In the genomic region with DNA sequence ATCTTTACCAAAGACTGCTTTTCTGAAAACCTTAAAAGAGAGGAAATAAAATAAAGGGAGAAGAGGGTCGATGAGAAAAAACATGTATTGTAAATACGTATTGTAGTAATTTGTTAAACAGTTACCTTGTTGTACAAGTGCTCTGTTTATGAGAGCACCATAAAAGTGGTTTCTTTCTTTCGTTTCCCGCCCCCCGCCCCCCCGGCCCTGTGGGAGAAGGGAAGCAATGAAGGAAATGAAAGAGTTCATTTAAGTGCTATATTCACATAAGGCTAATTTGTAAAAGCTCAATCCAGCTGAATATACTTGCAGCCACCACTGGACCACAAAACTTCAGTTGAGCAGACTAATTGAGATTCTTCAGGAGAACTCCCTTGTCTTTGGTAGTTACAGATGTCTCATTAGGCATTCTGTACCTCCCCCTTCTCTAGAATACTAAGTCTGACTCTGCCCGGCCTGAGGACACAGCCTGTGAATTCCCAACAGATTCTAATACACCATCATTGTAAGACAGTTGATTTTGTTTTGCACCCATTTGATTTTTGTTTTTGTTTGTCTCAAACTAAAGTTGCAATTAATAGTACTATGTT, we compare ENCODE assay signal across 23 cellular contexts.
DNase-seq lines count a peak whose midpoint lies in the region; ATAC-seq and TF ChIP-seq lines count a peak whose summit lies in the region.
"Had no signal": no experiment of that assay in that cellular context is flagged by ENCODE, and none has a peak within 500 bp of the region (broad histone marks: within the 10 kb centered on the region; RNA-seq: fewer than 3 reads in every experiment).

No MANE protein-coding gene starts in this region.

- peak; percentile 59 for DNase-seq in GM23248
- DNase-seq in astrocyte of the spinal cord (ENCODE audit: low read depth, low spot score), result peak; percentile 10
- no peak for DNase-seq in mesenchymal stem cell
- no peak for DNase-seq in gastrocnemius medialis
- no peak for DNase-seq in NCI-H526 treated with DMSO at 0.1 percent for 48 hours (lab: John Stamatoyannopoulos, UW)
- DNase-seq in germinal center (ENCODE audit: low spot score), result no peak
- DNase-seq in Calu3, result no peak
- DNase-seq: activated CD4-positive, alpha-beta T cell treated with anti-CD3 and anti-CD28 coated beads, Interleukin-2, amount 10 ng/mL, durations not matched to agents 24 days and 14 days; activated CD8-positive, alpha-beta memory T cell treated with anti-CD3 and anti-CD28 coated beads, Interleukin-2, amount 10 ng/mL, durations not matched to agents 7 days and 5 days; activated naive CD8-positive, alpha-beta T cell treated with anti-CD3 and anti-CD28 coated beads, Interleukin-2, amount 10 ng/mL, durations not matched to agents 7 days and 5 days; BE2C; Caco-2; GOT3; mesendoderm; MM.1S; NCI-H1436 treated with DMSO at 0.1 percent for 48 hours; Right ventricle myocardium superior; spleen had no signal

- no peak overlapping the region for H3K18ac ChIP-seq in mesenchymal stem cell (ENCODE audit: low read depth in 1 of 2, low read length in 2 of 2)

- peaks cover 31% of the 10 kb centered on the region for H3K36me3 Mint-ChIP-seq in Calu3 (ENCODE audit: insufficient read depth, unreplicated experiment)

- no peak overlapping the region for H2AFZ ChIP-seq in GM23248
- no peak overlapping the region for H2AFZ ChIP-seq in mesenchymal stem cell (ENCODE audit: low read depth, low read length)

- CTCF ChIA-PET in Calu3 (lab: Charles Lee), result interaction anchor here (0.5 kb wide), 1 partner anchor 16 kb away, joined by 3 read pairs; no protein-coding TSS in a partner anchor

- peaks cover 69% of the 10 kb centered on the region for H3K79me2 ChIP-seq in GM23248 (ENCODE audit: insufficient read depth)

- H3K27me3 ChIP-seq in GM23248 (replicated peaks; ENCODE audit: insufficient read depth) (no peaks in the 10 kb centered on the region), mesenchymal stem cell (ENCODE audit: control insufficient read depth in 1 of 2, insufficient read depth in 1 of 2, low read length in 2 of 2) (no peaks in the 10 kb centered on the region), gastrocnemius medialis (no peaks in the 10 kb centered on the region)
- H3K27me3 ChIP-seq: BE2C, breast epithelium, spleen had no signal

- no peaks in the 10 kb centered on the region for H3K9me2 ChIP-seq in GM23248 (ENCODE audit: insufficient read depth)

- no peak overlapping the region for H3K23ac ChIP-seq in mesenchymal stem cell (ENCODE audit: low read length in 2 of 2)

- H3K79me1 ChIP-seq in mesenchymal stem cell (replicated peaks; ENCODE audit: low read length, poor library complexity, severe bottlenecking), result peaks cover 3% of the 10 kb centered on the region

- no peak overlapping the region for H3K14ac ChIP-seq in mesenchymal stem cell (ENCODE audit: low read length in 2 of 2)

- no peaks in the 10 kb centered on the region for H3K9me3 Mint-ChIP-seq in Calu3 (ENCODE audit: low read depth, unreplicated experiment)
- H3K9me3 Mint-ChIP-seq: activated CD4-positive, alpha-beta T cell treated with anti-CD3 and anti-CD28 coated beads, Interleukin-2, amount 10 ng/mL, durations not matched to agents 24 days and 14 days; activated naive CD8-positive, alpha-beta T cell treated with anti-CD3 and anti-CD28 coated beads, Interleukin-2, amount 10 ng/mL, durations not matched to agents 7 days and 5 days; activated T-helper 2 cell treated with anti-CD3 and anti-CD28 coated beads, Interferon-gamma antibody, Interleukin-2, Interleukin-4, amounts not matched to agents 10 μg/mL and 5 μg/mL and 100 μg/mL, durations not matched to agents 14 hours and 24 hours and 36 hours; dendritic cell treated with granulocyte-macrophage colony-stimulating factor and Interleukin-4, amounts not matched to agents 40 ng/mL and 50 ng/mL, for 4 days; type B pancreatic cell had no signal

- H2BK12ac ChIP-seq in mesenchymal stem cell (ENCODE audit: low read length in 2 of 2), result no peak overlapping the region

- no peak overlapping the region for H3K4me3 Mint-ChIP-seq in Calu3 (ENCODE audit: low read depth, unreplicated experiment)
- H3K4me3 Mint-ChIP-seq: activated CD4-positive, alpha-beta T cell treated with anti-CD3 and anti-CD28 coated beads, Interleukin-2, amount 10 ng/mL, durations not matched to agents 24 days and 14 days; activated CD8-positive, alpha-beta memory T cell treated with anti-CD3 and anti-CD28 coated beads, Interleukin-2, amount 10 ng/mL, durations not matched to agents 7 days and 5 days; activated naive CD8-positive, alpha-beta T cell treated with anti-CD3 and anti-CD28 coated beads, Interleukin-2, amount 10 ng/mL, durations not matched to agents 7 days and 5 days; dendritic cell treated with granulocyte-macrophage colony-stimulating factor and Interleukin-4, amounts not matched to agents 40 ng/mL and 50 ng/mL, for 4 days; type B pancreatic cell had no signal

- WGBS in GM23248 (ENCODE audit: low coverage in 1 of 2, low lambda C conversion rate in 2 of 2, missing lambda C conversion rate in 2 of 2), 2 experiments, result 61 to 62% methylated on average over 6 to 7 of the region's 7 CpGs
- WGBS in mesenchymal stem cell, result 84% methylated on average over 4 of the region's 7 CpGs

- no peak overlapping the region for H2BK120ac ChIP-seq in mesenchymal stem cell (ENCODE audit: low read depth, low read length)

- peaks cover 37% of the 10 kb centered on the region for H3K4me1 ChIP-seq in GM23248 (ENCODE audit: insufficient read depth)
- peaks cover 1% of the 10 kb centered on the region for H3K4me1 ChIP-seq in mesenchymal stem cell (ENCODE audit: control insufficient read depth, insufficient read depth, low read depth, low read length)
- peaks cover 21 to 32% of the 10 kb centered on the region in 2 donors for H3K4me1 ChIP-seq in gastrocnemius medialis
- H3K4me1 ChIP-seq: breast epithelium, Caco-2 had no signal

- TF ChIP-seq POLR2A in gastrocnemius medialis (IDR thresholded peaks at IDR 0.05), result no peak

- no TSS peak for BruUV-seq in Calu3 (replicated peaks; lab: Mats Ljungman, UMichigan)

- peaks cover 28% of the 10 kb centered on the region for H3F3A ChIP-seq in GM23248 (ENCODE audit: insufficient read depth)

- peak overlapping the region; percentile 85 for H3K27ac ChIP-seq in GM23248
- no peak overlapping the region for H3K27ac ChIP-seq in mesenchymal stem cell (ENCODE audit: low read length, poor library complexity, severe bottlenecking)
- H3K27ac ChIP-seq in gastrocnemius medialis, result peak overlapping the region in 3 of 4 donors; percentile 42 to 91 (median 45)
- H3K27ac ChIP-seq: breast epithelium, spleen had no signal

- H3K27me3 Mint-ChIP-seq in Calu3 (ENCODE audit: unreplicated experiment), result no peaks in the 10 kb centered on the region
- H3K27me3 Mint-ChIP-seq: activated CD4-positive, alpha-beta T cell treated with anti-CD3 and anti-CD28 coated beads, Interleukin-2, amount 10 ng/mL, durations not matched to agents 24 days and 14 days; activated CD8-positive, alpha-beta memory T cell treated with anti-CD3 and anti-CD28 coated beads, Interleukin-2, amount 10 ng/mL, durations not matched to agents 7 days and 5 days; activated naive CD8-positive, alpha-beta T cell treated with anti-CD3 and anti-CD28 coated beads, Interleukin-2, amount 10 ng/mL, durations not matched to agents 7 days and 5 days; dendritic cell treated with granulocyte-macrophage colony-stimulating factor and Interleukin-4, amounts not matched to agents 40 ng/mL and 50 ng/mL, for 4 days; type B pancreatic cell had no signal

- H4K20me1 ChIP-seq in GM23248 (ENCODE audit: insufficient read depth), result no peaks in the 10 kb centered on the region

- H3K9ac ChIP-seq in GM23248 (peak overlapping the region; percentile 80; the same call in 1 of the 2 replicates), mesenchymal stem cell (ENCODE audit: low read length) (peak overlapping the region; percentile 55)

- in situ Hi-C loops in GM23248 (cut with MboI), result loop anchor here (25.0 kb wide), 1 partner anchor 1066 kb away; no protein-coding TSS in a partner anchor
- in situ Hi-C loops in astrocyte of the spinal cord (cut with HindIII; ENCODE audit: low sequenced_read_pairs), result no loop called here
- in situ Hi-C loops in gastrocnemius medialis (cut with MboI; ENCODE audit: low sequenced_read_pairs in 4 of 4), result loop anchor here in 2 of 4 donors (10.0 to 25.0 kb wide), 2 partner anchors 479 to 491 kb away; partner anchors contain the start of gene ZEB1 (in 1 of the 2)

- H2BK15ac ChIP-seq in mesenchymal stem cell (ENCODE audit: low read depth, poor library complexity, severe bottlenecking), result no peak overlapping the region

- TF ChIP-seq CTCF in astrocyte of the spinal cord (IDR thresholded peaks at IDR 0.05; ENCODE audit: low read depth, low read length) (no peak), gastrocnemius medialis (IDR thresholded peaks at IDR 0.05 in 4 of 5, conservative IDR thresholded peaks at IDR 0.05 in 1 of 5) (no peak), Calu3 (IDR thresholded peaks at IDR 0.05; ENCODE audit: unreplicated experiment) (no peak)

- no peak overlapping the region for H3K4ac ChIP-seq in mesenchymal stem cell (ENCODE audit: low read depth in 1 of 2, low read length in 2 of 2)

- no peak overlapping the region for H2BK5ac ChIP-seq in mesenchymal stem cell (ENCODE audit: low read depth, low read length, poor library complexity, severe bottlenecking)

- H2AK5ac ChIP-seq in mesenchymal stem cell (ENCODE audit: low read length, severe bottlenecking), result no peak overlapping the region

- H3K27ac Mint-ChIP-seq in Calu3 (ENCODE audit: unreplicated experiment), result no peak overlapping the region
- H3K27ac Mint-ChIP-seq: activated CD4-positive, alpha-beta T cell treated with anti-CD3 and anti-CD28 coated beads, Interleukin-2, amount 10 ng/mL, durations not matched to agents 24 days and 14 days; activated CD8-positive, alpha-beta memory T cell treated with anti-CD3 and anti-CD28 coated beads, Interleukin-2, amount 10 ng/mL, durations not matched to agents 7 days and 5 days; activated naive CD8-positive, alpha-beta T cell treated with anti-CD3 and anti-CD28 coated beads, Interleukin-2, amount 10 ng/mL, durations not matched to agents 7 days and 5 days; activated T-helper 2 cell treated with anti-CD3 and anti-CD28 coated beads, Interferon-gamma antibody, Interleukin-2, Interleukin-4, amounts not matched to agents 10 μg/mL and 5 μg/mL and 100 μg/mL, durations not matched to agents 14 hours and 24 hours and 36 hours; dendritic cell treated with granulocyte-macrophage colony-stimulating factor and Interleukin-4, amounts not matched to agents 40 ng/mL and 50 ng/mL, for 4 days; type B pancreatic cell had no signal

- ATAC-seq in gastrocnemius medialis (no peak), GM19035 (IDR thresholded peaks at IDR 0.05; ENCODE audit: unreplicated experiment) (no peak)
- ATAC-seq: activated CD8-positive, alpha-beta memory T cell treated with anti-CD3 and anti-CD28 coated beads, Interleukin-2, amount 10 ng/mL, durations not matched to agents 7 days and 5 days had no signal

- intact Hi-C loops in gastrocnemius medialis (cut with DNase I; ENCODE audit: low total_unique reads), result no loop called here
- intact Hi-C loops in Calu3 (cut with micrococcal nuclease; ENCODE audit: unreplicated experiment), result no loop called here

- no peaks in the 10 kb centered on the region for H3K4me1 Mint-ChIP-seq in Calu3 (ENCODE audit: low read depth, unreplicated experiment)

- H4K8ac ChIP-seq in mesenchymal stem cell (ENCODE audit: low read length), result no peak overlapping the region

- no peak overlapping the region for H4K91ac ChIP-seq in mesenchymal stem cell (ENCODE audit: low read length)

- H3K4me3 ChIP-seq in GM23248 (peak overlapping the region; percentile 73), astrocyte of the spinal cord (ENCODE audit: low read depth, low read length) (no peak overlapping the region), mesenchymal stem cell (ENCODE audit: insufficient read depth in 1 of 2, low read depth in 1 of 2, low read length in 2 of 2) (peak overlapping the region in 1 of 2 experiments; percentile 38), gastrocnemius medialis (no peak overlapping the region)
- H3K4me3 ChIP-seq: breast epithelium, spleen had no signal

- H3K36me3 ChIP-seq in GM23248 (ENCODE audit: low read depth), result peaks cover 11% of the 10 kb centered on the region; the same call in 1 of the 2 replicates
- peaks cover 0 to 41% of the 10 kb centered on the region in 2 experiments for H3K36me3 ChIP-seq in mesenchymal stem cell (ENCODE audit: control insufficient read depth in 1 of 2, insufficient read depth in 2 of 2, low read depth in 1 of 2, low read length in 2 of 2)
- H3K36me3 ChIP-seq in gastrocnemius medialis, result no peaks in the 10 kb centered on the region
- H3K36me3 ChIP-seq: BE2C, breast epithelium had no signal

- H3K9me3 ChIP-seq in GM23248 (ENCODE audit: low read depth), result no peaks in the 10 kb centered on the region
- peaks cover 2% of the 10 kb centered on the region for H3K9me3 ChIP-seq in mesenchymal stem cell (ENCODE audit: control insufficient read depth, low read length)
- H3K9me3 ChIP-seq in gastrocnemius medialis, result no peaks in the 10 kb centered on the region
- H3K9me3 ChIP-seq: BE2C, breast epithelium, Caco-2, spleen had no signal

- H3K4me2 ChIP-seq in GM23248 (ENCODE audit: unreplicated experiment) (peak overlapping the region; percentile 89), mesenchymal stem cell (ENCODE audit: low read length, poor library complexity, severe bottlenecking) (no peak overlapping the region)

Comparison
In these comparisons a context has a peak if more than half of its experiments do, and no peak if none do; other contexts are left out.
1. DNase-seq: peak in GM23248 (single experiment) and astrocyte of the spinal cord (single experiment); none in mesenchymal stem cell (single experiment), gastrocnemius medialis (0 of 2), NCI-H526 treated with DMSO at 0.1 percent for 48 hours (single experiment), germinal center (single experiment) and Calu3 (single experiment).